ENCODE assay signal across 24 cellular contexts in the genomic region with DNA sequence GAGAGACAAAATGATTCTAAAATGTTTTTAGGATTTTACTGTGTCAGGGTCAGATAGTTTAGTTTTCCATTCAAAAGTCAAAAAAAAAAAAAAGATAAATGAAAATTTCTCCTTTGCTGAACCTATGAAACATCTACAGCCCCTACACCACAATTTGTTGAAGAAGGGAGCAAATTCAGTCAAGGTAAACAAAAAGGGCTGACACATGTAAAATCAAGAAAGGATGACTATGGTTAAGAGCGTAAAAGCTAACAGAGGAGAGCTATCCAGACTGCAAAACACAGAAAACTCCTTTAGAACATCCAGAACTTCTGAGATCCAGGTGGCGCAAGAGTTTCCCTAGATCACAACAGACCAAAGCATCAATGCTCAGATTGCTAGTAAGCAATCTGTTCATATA.
"Had no signal": no experiment of that assay in that cellular context is flagged by ENCODE, and none has a peak within 500 bp of the region (broad histone marks: within the 10 kb centered on the region; RNA-seq: fewer than 3 reads in every experiment).

No MANE protein-coding gene starts in this region.

- H3K4me1 ChIP-seq: SJSA1 had no signal

- H3K27me3 ChIP-seq: ascending aorta, body of pancreas had no signal

- FAIRE-seq: bronchial epithelial cell had no signal

- DNase-seq: activated B cell treated with CpG ODN at 0.5 μM for 24 hours; activated CD4-positive, alpha-beta T cell treated with anti-CD3 and anti-CD28 coated beads for 1 hour; activated CD4-positive, alpha-beta T cell treated with anti-CD3 and anti-CD28 coated beads, Interleukin-2, amount 10 ng/mL, durations not matched to agents 24 days and 14 days; activated CD4-positive, alpha-beta T cell treated with anti-CD3 and anti-CD28 coated beads, Interleukin-2, amount 50 U/mL, for 48 hours; activated CD8-positive, alpha-beta memory T cell treated with anti-CD3 and anti-CD28 coated beads, Interleukin-2, amount 10 ng/mL, durations not matched to agents 7 days and 5 days; activated naive CD8-positive, alpha-beta T cell treated with anti-CD3 and anti-CD28 coated beads, Interleukin-2, amount 50 U/mL, for 24 hours; activated T-cell treated with anti-CD3 and anti-CD28 coated beads, Interleukin-2, amount 50 U/mL, for 4 hours; amniotic stem cell; body of pancreas; central memory CD4-positive, alpha-beta T cell; NCI-H1048; NCI-H1417; NCI-H1694 treated with DMSO at 0.1 percent for 48 hours; NCI-H2029 treated with DMSO at 0.1 percent for 48 hours; NCI-H446; PC-3; SHP77; T1000 had no signal

- H3K9me3 Mint-ChIP-seq: T-helper 1 cell treated with Interleukin-12 subunit alpha and Interleukin-12 subunit beta and Interleukin-4 antibody, amounts not matched to agents 30 μg/mL and 1 μg/mL, for 36 hours had no signal

- H3K9me3 ChIP-seq: ascending aorta, body of pancreas had no signal

- H3K4me3 ChIP-seq: ascending aorta, body of pancreas, SJSA1 had no signal

- H3K4me3 Mint-ChIP-seq: activated B cell treated with CpG ODN at 0.5 μM for 24 hours; activated CD4-positive, alpha-beta T cell treated with anti-CD3 and anti-CD28 coated beads, Interleukin-2, amount 10 ng/mL, durations not matched to agents 24 days and 14 days; activated CD8-positive, alpha-beta memory T cell treated with anti-CD3 and anti-CD28 coated beads, Interleukin-2, amount 10 ng/mL, durations not matched to agents 7 days and 5 days; activated naive CD8-positive, alpha-beta T cell treated with anti-CD3 and anti-CD28 coated beads, Interleukin-2, amount 50 U/mL, for 24 hours; activated T-cell treated with anti-CD3 and anti-CD28 coated beads, Interleukin-2, amount 50 U/mL, for 4 hours; T-helper 1 cell treated with Interleukin-12 subunit alpha and Interleukin-12 subunit beta and Interleukin-4 antibody, amounts not matched to agents 30 μg/mL and 1 μg/mL, for 36 hours had no signal

- H3K36me3 ChIP-seq: ascending aorta, SJSA1 had no signal

- H3K27ac Mint-ChIP-seq: activated B cell treated with CpG ODN at 0.5 μM for 24 hours; activated CD4-positive, alpha-beta T cell treated with anti-CD3 and anti-CD28 coated beads, Interleukin-2, amount 10 ng/mL, durations not matched to agents 24 days and 14 days; activated CD8-positive, alpha-beta memory T cell treated with anti-CD3 and anti-CD28 coated beads, Interleukin-2, amount 10 ng/mL, durations not matched to agents 7 days and 5 days; activated naive CD8-positive, alpha-beta T cell treated with anti-CD3 and anti-CD28 coated beads, Interleukin-2, amount 50 U/mL, for 24 hours; activated T-helper 2 cell treated with anti-CD3 and anti-CD28 coated beads, Interferon-gamma antibody, Interleukin-2, Interleukin-4, amounts not matched to agents 10 μg/mL and 5 μg/mL and 100 μg/mL, durations not matched to agents 14 hours and 24 hours and 36 hours; T-helper 1 cell treated with Interleukin-12 subunit alpha and Interleukin-12 subunit beta and Interleukin-4 antibody, amounts not matched to agents 30 μg/mL and 1 μg/mL, for 36 hours had no signal

- H3K27me3 Mint-ChIP-seq: activated B cell treated with CpG ODN at 0.5 μM for 24 hours; activated CD4-positive, alpha-beta T cell treated with anti-CD3 and anti-CD28 coated beads, Interleukin-2, amount 10 ng/mL, durations not matched to agents 24 days and 14 days; activated CD8-positive, alpha-beta memory T cell treated with anti-CD3 and anti-CD28 coated beads, Interleukin-2, amount 10 ng/mL, durations not matched to agents 7 days and 5 days; activated naive CD8-positive, alpha-beta T cell treated with anti-CD3 and anti-CD28 coated beads, Interleukin-2, amount 50 U/mL, for 24 hours had no signal

- ATAC-seq: activated CD8-positive, alpha-beta memory T cell treated with anti-CD3 and anti-CD28 coated beads, Interleukin-2, amount 10 ng/mL, durations not matched to agents 7 days and 5 days; activated naive CD4-positive, alpha-beta T cell treated with anti-CD3 and anti-CD28 coated beads, Interleukin-2, amount 50 U/mL, for 72 hours; activated naive CD8-positive, alpha-beta T cell treated with anti-CD3 and anti-CD28 coated beads, Interleukin-2, amount 50 U/mL, for 24 hours; activated T-cell treated with anti-CD3 and anti-CD28 coated beads, Interleukin-2, amount 50 U/mL, for 4 hours; body of pancreas; PC-3 had no signal

- H3K27ac ChIP-seq: ascending aorta, body of pancreas, SJSA1 had no signal
